15 cellular contexts compared by ENCODE assay signal in genomic region chrX:11395859-11396258, GRCh38.
A peak's percentile ranks its signal among the peaks of the same experiment; 100 is the strongest.
DNase-seq lines count a peak whose midpoint lies in the region; ATAC-seq and TF ChIP-seq lines count a peak whose summit lies in the region.
"Had no signal": no experiment of that assay in that cellular context is flagged by ENCODE, and none has a peak within 500 bp of the region (broad histone marks: within the 10 kb centered on the region; RNA-seq: fewer than 3 reads in every experiment).

No MANE protein-coding gene starts in this region.

- H2AK5ac ChIP-seq in IMR-90 (ENCODE audit: low read depth, low read length), result no peak overlapping the region

- no peak overlapping the region for H3K4me2 ChIP-seq in IMR-90 (ENCODE audit: low read depth, low read length)
- H3K4me2 ChIP-seq: BLaER1 had no signal

- no peaks in the 10 kb centered on the region; a peak in 1 of 4 replicates for H3K79me1 ChIP-seq in IMR-90 (ENCODE audit: low read depth in 1 of 2, low read length in 2 of 2)

- TF ChIP-seq RAD21 in IMR-90 (IDR thresholded peaks at IDR 0.05; ENCODE audit: low read length), result no peak

- H3K9ac ChIP-seq in IMR-90 (ENCODE audit: low read depth, low read length), result no peak overlapping the region
- H3K9ac ChIP-seq: BLaER1 had no signal

- no peak for TF ChIP-seq CTCF in IMR-90 (conservative IDR thresholded peaks at IDR 0.05; ENCODE audit: low read depth, low read length)
- no peak for TF ChIP-seq CTCF in coronary artery (IDR thresholded peaks at IDR 0.05)
- TF ChIP-seq CTCF in omental fat pad (IDR thresholded peaks at IDR 0.05), result no peak
- TF ChIP-seq CTCF in tibial artery (IDR thresholded peaks at IDR 0.05), result no peak
- no peak for TF ChIP-seq CTCF in brain microvascular endothelial cell (IDR thresholded peaks at IDR 0.05; ENCODE audit: low read depth, low read length, missing control alignments)

- no peak overlapping the region for H3K4me3 ChIP-seq in IMR-90 (ENCODE audit: insufficient read depth, low read depth, low read length)
- H3K4me3 ChIP-seq in coronary artery, result no peak overlapping the region
- no peak overlapping the region for H3K4me3 ChIP-seq in tibial artery
- no peak overlapping the region for H3K4me3 ChIP-seq in brain microvascular endothelial cell (ENCODE audit: low read depth, low read length)
- H3K4me3 ChIP-seq: BLaER1 had no signal

- H3K36me3 ChIP-seq in IMR-90 (ENCODE audit: control insufficient read depth, insufficient read depth, low read length), result no peaks in the 10 kb centered on the region
- no peaks in the 10 kb centered on the region for H3K36me3 ChIP-seq in tibial artery
- no peaks in the 10 kb centered on the region for H3K36me3 ChIP-seq in brain microvascular endothelial cell (replicated peaks)
- H3K36me3 ChIP-seq: BLaER1 had no signal

- no peak overlapping the region for H4K91ac ChIP-seq in IMR-90 (ENCODE audit: insufficient read depth, low read depth, low read length)

- H3K4ac ChIP-seq in IMR-90 (ENCODE audit: low read depth, low read length), result no peak overlapping the region

- no peak overlapping the region for H2AFZ ChIP-seq in IMR-90 (replicated peaks; ENCODE audit: low read length, poor library complexity)

- no peak overlapping the region for H2BK20ac ChIP-seq in IMR-90 (ENCODE audit: low read depth, low read length)

- CTCF ChIA-PET in IMR-90 (lab: Yijun Ruan, JAX), result no interaction called here

- WGBS in IMR-90 (ENCODE audit: extremely low coverage in 2 of 2, insufficient read length in 1 of 2), 2 experiments, result no CpG with 5 or more reads among the region's 1 CpG

- H3K27ac ChIP-seq in IMR-90 (ENCODE audit: insufficient read depth, low read length), result no peak overlapping the region
- H3K27ac ChIP-seq in coronary artery, result peak overlapping the region; percentile 37 to 48
- H3K27ac ChIP-seq in tibial artery, result peak overlapping the region; percentile 44 to 59
- no peak overlapping the region for H3K27ac ChIP-seq in brain microvascular endothelial cell
- H3K27ac ChIP-seq: BLaER1 had no signal

- no peak overlapping the region for H2AK9ac ChIP-seq in IMR-90 (replicated peaks; ENCODE audit: low read depth, low read length, poor library complexity)

- peak; percentile 59 for ATAC-seq in IMR-90 (ENCODE audit: low read depth)
- peak; percentile 61 for ATAC-seq in omental fat pad (ENCODE audit: low FRiP score)

- H3K9me1 ChIP-seq in IMR-90 (ENCODE audit: insufficient read depth, low read length), result no peaks in the 10 kb centered on the region

- no peak for TF ChIP-seq POLR2A in IMR-90 (IDR thresholded peaks at IDR 0.05; ENCODE audit: low read depth, low read length)

- no TSS peak for BruUV-seq in IMR-90 (replicated peaks; lab: Mats Ljungman, UMichigan)

- no peak overlapping the region for H3K56ac ChIP-seq in IMR-90 (ENCODE audit: extremely low read depth, insufficient read depth, low read length)

- no peak overlapping the region for H3K23ac ChIP-seq in IMR-90 (ENCODE audit: low read depth, low read length)

- no peak overlapping the region for H2BK120ac ChIP-seq in IMR-90 (ENCODE audit: low read depth, low read length)

- H4K20me1 ChIP-seq in IMR-90 (ENCODE audit: insufficient read depth, low read length), result no peaks in the 10 kb centered on the region
- H4K20me1 ChIP-seq: BLaER1 had no signal

- no peak overlapping the region for H3K18ac ChIP-seq in IMR-90 (ENCODE audit: low read depth, low read length)

- H3K4me1 ChIP-seq in IMR-90 (ENCODE audit: control insufficient read depth, insufficient read depth, low read length) (no peaks in the 10 kb centered on the region), tibial artery (peaks cover 0 to 48% (median 0%) of the 10 kb centered on the region in 4 donors)
- H3K4me1 ChIP-seq: BLaER1, Caco-2 had no signal

- intact Hi-C loops in IMR-90 (cut with micrococcal nuclease), result no loop called here
- intact Hi-C loops in tibial artery (cut with DNase I; ENCODE audit: low total_unique reads), result no loop called here

- POLR2A ChIA-PET in IMR-90 (lab: Charles Lee; ENCODE audit: unreplicated experiment), result no interaction called here

- DNase-seq in IMR-90 (peak; percentile 9), coronary artery (ENCODE audit: low spot score) (no peak), omental fat pad (ENCODE audit: low spot score) (no peak), tibial artery (no peak), NCI-H345 treated with DMSO at 0.1 percent for 48 hours (lab: John Stamatoyannopoulos, UW; ENCODE audit: unreplicated experiment) (no peak), brain microvascular endothelial cell (no peak), A172 (ENCODE audit: low spot score) (no peak)
- DNase-seq: AML-193; Caco-2; CD8-positive, alpha-beta memory T cell; DMS53; GF-D8; GOT3; H9 had no signal

- no peaks in the 10 kb centered on the region for H3K27me3 ChIP-seq in IMR-90 (ENCODE audit: control insufficient read depth, insufficient read depth, low read length)
- H3K27me3 ChIP-seq in tibial artery, result no peaks in the 10 kb centered on the region
- H3K27me3 ChIP-seq in brain microvascular endothelial cell (replicated peaks), result no peaks in the 10 kb centered on the region

- H3K9me3 ChIP-seq in IMR-90 (ENCODE audit: control insufficient read depth, insufficient read depth, low read length) (no peaks in the 10 kb centered on the region), tibial artery (no peaks in the 10 kb centered on the region)
- H3K9me3 ChIP-seq: BLaER1, Caco-2 had no signal

- in situ Hi-C loops in IMR-90 (cut with MboI; ENCODE audit: low sequenced_read_pairs) (no loop called here), brain microvascular endothelial cell (cut with HindIII; ENCODE audit: low pct_ligation_motif_present, low sequenced_read_pairs) (no loop called here)

- no peak overlapping the region for H2BK15ac ChIP-seq in IMR-90 (ENCODE audit: low read depth, low read length)

- H2BK5ac ChIP-seq in IMR-90 (ENCODE audit: low read depth, low read length, poor library complexity, severe bottlenecking), result no peak overlapping the region

- H4K5ac ChIP-seq in IMR-90 (ENCODE audit: low read depth, low read length), result no peak overlapping the region

- dilution Hi-C loops in IMR-90 (cut with HindIII; ENCODE audit: low sequenced_read_pairs, unreplicated experiment), result no loop called here

- H3K14ac ChIP-seq in IMR-90 (replicated peaks; ENCODE audit: low read depth, low read length), result no peak overlapping the region

- H4K8ac ChIP-seq in IMR-90 (ENCODE audit: low read depth in 2 of 2, low read length in 2 of 2), result no peak overlapping the region

TF ChIP-seq in IMR-90, 13 proteins besides CTCF, POLR2A, EP300 and RAD21:
- TF ChIP-seq MXI1 (IDR thresholded peaks at IDR 0.05; ENCODE audit: borderline replicate concordance, low read depth, low read length) (no peak), MAFK (IDR thresholded peaks at IDR 0.05; ENCODE audit: low read depth, low read length) (no peak), RFX5 (IDR thresholded peaks at IDR 0.05; ENCODE audit: low read depth, low read length) (no peak), FOS (IDR thresholded peaks at IDR 0.05; ENCODE audit: low read depth, low read length) (no peak), BHLHE40 (IDR thresholded peaks at IDR 0.05; ENCODE audit: low read depth, low read length) (no peak), CHD1 (IDR thresholded peaks at IDR 0.05; ENCODE audit: low read depth, low read length) (no peak), MAZ (IDR thresholded peaks at IDR 0.05; ENCODE audit: borderline replicate concordance, low read depth, low read length) (no peak), NFE2L2 (IDR thresholded peaks at IDR 0.05; ENCODE audit: low read depth, low read length) (no peak), SMC3 (IDR thresholded peaks at IDR 0.05; ENCODE audit: low read depth, low read length) (no peak), ELK1 (IDR thresholded peaks at IDR 0.05; ENCODE audit: borderline replicate concordance, low read depth, low read length) (no peak), RCOR1 (IDR thresholded peaks at IDR 0.05; ENCODE audit: insufficient replicate concordance, low read length) (no peak), CEBPB (IDR thresholded peaks at IDR 0.05; ENCODE audit: low read depth, low read length) (no peak), USF2 (IDR thresholded peaks at IDR 0.05; ENCODE audit: low read depth, low read length) (no peak)

Comparison
In these comparisons a context has a peak if more than half of its experiments do, and no peak if none do; other contexts are left out.
1. H3K27ac ChIP-seq: peak in coronary artery (2 of 2) and tibial artery (2 of 2); none in IMR-90 (single experiment) and brain microvascular endothelial cell (single experiment).